In genomic region chr9:110875275-110875674, GRCh38 we compare ENCODE assay signal across 8 cellular contexts.
DNase-seq lines count a peak whose midpoint lies in the region; ATAC-seq and TF ChIP-seq lines count a peak whose summit lies in the region.

No MANE protein-coding gene starts in this region.

- H3K36me3 ChIP-seq in GM06990 (ENCODE audit: control insufficient read depth, insufficient read depth, low read length) = no peaks in the 10 kb centered on the region

- DNase-seq in GM06990 (ENCODE audit: extremely low read depth, insufficient read length) (peak; percentile 72), NOMO-1 treated with DMSO at 0.1 percent for 48 hours (lab: John Stamatoyannopoulos, UW; ENCODE audit: unreplicated experiment) (peak; percentile 95), iPS-NIHi7 (ENCODE audit: extremely low spot score) (peak; percentile 80), NCI-H524 (lab: John Stamatoyannopoulos, UW) (no peak), AG08396 (ENCODE audit: low spot score) (no peak), NCI-H128 (lab: John Stamatoyannopoulos, UW; ENCODE audit: unreplicated experiment) (no peak)
- no peak for DNase-seq in stimulated activated CD4-positive, alpha-beta T cell treated with anti-CD3 and anti-CD28 coated beads, Interleukin-1b, Interleukin-23, amount 100 ng/mL, for 48 hours

- TF ChIP-seq CTCF in GM06990 (IDR thresholded peaks at IDR 0.05; ENCODE audit: insufficient read depth, low read length, poor library complexity, severe bottlenecking) = peak; percentile 72

- ATAC-seq in GM21825 (IDR thresholded peaks at IDR 0.05; ENCODE audit: unreplicated experiment) = peak; percentile 78

- no peak overlapping the region for H3K4me3 ChIP-seq in GM06990 (replicated peaks; ENCODE audit: low read depth, low read length)

- H3K27me3 ChIP-seq in GM06990 (replicated peaks; ENCODE audit: control insufficient read depth, insufficient read depth, low read length) = no peaks in the 10 kb centered on the region

Comparison
In these comparisons a context has a peak if more than half of its experiments do, and no peak if none do; other contexts are left out.
1. DNase-seq: peak in GM06990 (single experiment), NOMO-1 treated with DMSO at 0.1 percent for 48 hours (single experiment) and iPS-NIHi7 (single experiment); none in NCI-H524 (0 of 2), AG08396 (single experiment), NCI-H128 (single experiment) and stimulated activated CD4-positive, alpha-beta T cell treated with anti-CD3 and anti-CD28 coated beads, Interleukin-1b, Interleukin-23, amount 100 ng/mL, for 48 hours (single experiment).